ENCODE assay signal across 1 cellular context in the genomic region with DNA sequence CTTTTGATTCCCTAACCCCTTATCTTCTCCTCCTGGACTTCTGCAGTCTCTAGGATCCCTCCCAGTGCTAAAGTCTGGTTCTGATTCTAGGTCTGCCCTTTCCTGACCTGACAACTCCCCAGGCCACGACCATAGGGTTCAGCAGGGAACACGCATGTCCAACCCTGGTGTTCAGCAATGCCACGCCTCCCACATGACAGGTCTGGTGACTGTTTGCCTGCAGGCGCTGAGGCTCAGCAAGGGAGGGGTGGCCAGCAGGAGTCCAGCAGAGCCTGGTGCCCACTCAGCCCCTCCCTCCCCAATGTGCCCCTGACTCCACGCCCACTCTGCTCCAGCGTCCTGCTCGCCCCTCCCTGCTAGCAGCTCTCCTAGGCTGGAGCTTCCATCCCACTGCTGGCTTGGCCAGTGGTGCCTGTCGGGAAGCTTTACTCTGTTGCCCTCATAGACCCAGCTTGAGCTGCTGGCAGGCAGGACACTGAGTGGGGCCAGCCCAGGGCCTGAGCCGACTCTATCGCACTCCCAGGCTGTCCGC.
TF ChIP-seq lines count a peak whose summit lies in the region.

No MANE protein-coding gene starts in this region.

TF ChIP-seq in HEK293, 187 proteins besides CTCF, POLR2A, EP300 and RAD21 (continued from another document):
- TF ChIP-seq ZBTB7A (tag by site-specific recombination; IDR thresholded peaks at IDR 0.05; ENCODE audit: low read depth) = no peak
